8 cellular contexts compared by ENCODE assay signal in genomic region chr12:89350260-89350659, GRCh38. TPM values are rescaled to one million over a fixed set of nuclear protein-coding genes. Genes with fewer than 3 reads are reported as not detected.
DNase-seq lines count a peak whose midpoint lies in the region; ATAC-seq and TF ChIP-seq lines count a peak whose summit lies in the region.

No MANE protein-coding gene starts in this region.

- H3K9me3 Mint-ChIP-seq in HFFc6: peaks cover 11% of the 10 kb centered on the region
- H3K9me3 Mint-ChIP-seq in activated CD4-positive, alpha-beta memory T cell treated with anti-CD3 and anti-CD28 coated beads for 36 hours: no peaks in the 10 kb centered on the region

- intact Hi-C loops in activated CD4-positive, alpha-beta memory T cell treated with anti-CD3 and anti-CD28 coated beads for 36 hours (cut with micrococcal nuclease): loop anchor here (5.0 to 10.0 kb wide), 3 partner anchors 595 to 1115 kb away; no protein-coding TSS in a partner anchor
- intact Hi-C loops in right cardiac atrium (cut with DNase I): loop anchor here in 2 of 4 donors (5.0 to 10.0 kb wide), 5 partner anchors 102 to 298 kb away; partner anchors contain the start of genes GALNT4 (in 1 of the 2) and POC1B (in 1 of the 2)

- H3K27ac Mint-ChIP-seq in HFFc6: peak overlapping the region; percentile 96
- peak overlapping the region; percentile 96 for H3K27ac Mint-ChIP-seq in activated CD4-positive, alpha-beta memory T cell treated with anti-CD3 and anti-CD28 coated beads for 36 hours

- H3K27me3 ChIP-seq in right cardiac atrium (ENCODE audit: control insufficient read depth, insufficient read depth) (no peaks in the 10 kb centered on the region), skeletal muscle satellite cell (ENCODE audit: control insufficient read depth, insufficient read depth, low read length) (no peaks in the 10 kb centered on the region)

- H3K4me1 Mint-ChIP-seq in HFFc6 (ENCODE audit: low read depth): peaks cover 70% of the 10 kb centered on the region
- H3K4me1 Mint-ChIP-seq in activated CD4-positive, alpha-beta memory T cell treated with anti-CD3 and anti-CD28 coated beads for 36 hours (ENCODE audit: low read depth): peaks cover 58% of the 10 kb centered on the region

- peaks cover 27% of the 10 kb centered on the region for H3K27me3 Mint-ChIP-seq in HFFc6 (ENCODE audit: insufficient read depth)
- peaks cover 2% of the 10 kb centered on the region for H3K27me3 Mint-ChIP-seq in activated CD4-positive, alpha-beta memory T cell treated with anti-CD3 and anti-CD28 coated beads for 36 hours

- H3K36me3 Mint-ChIP-seq in HFFc6 (ENCODE audit: low read depth): peaks cover 50% of the 10 kb centered on the region
- H3K36me3 Mint-ChIP-seq in activated CD4-positive, alpha-beta memory T cell treated with anti-CD3 and anti-CD28 coated beads for 36 hours: peaks cover 46% of the 10 kb centered on the region

- DNase-seq in HFFc6 (no peak), right cardiac atrium (no peak), DMS153 (lab: John Stamatoyannopoulos, UW) (no peak), NOMO-1 (lab: John Stamatoyannopoulos, UW; ENCODE audit: unreplicated experiment in 2 of 2) (no peak)
- no peak for DNase-seq in activated CD4-positive, alpha-beta memory T cell treated with anti-CD3 and anti-CD28 coated beads for 36 hours

- H3K4me3 ChIP-seq in right cardiac atrium (ENCODE audit: low read length): peak overlapping the region; percentile 60
- peak overlapping the region; percentile 96 for H3K4me3 ChIP-seq in skeletal muscle satellite cell (ENCODE audit: low read length)

- WGBS in right cardiac atrium: 29% methylated on average over 8 of the region's 8 CpGs

- CTCF ChIA-PET in activated CD4-positive, alpha-beta memory T cell treated with anti-CD3 and anti-CD28 coated beads for 36 hours (lab: Charles Lee): interaction anchor here (2.6 to 3.1 kb wide), 2 partner anchors 105 to 311 kb away, joined by 15 read pairs; no protein-coding TSS in a partner anchor

- peak overlapping the region; percentile 80 for H3K4me2 ChIP-seq in skeletal muscle satellite cell (ENCODE audit: low read length)

- no peaks in the 10 kb centered on the region for H3K4me1 ChIP-seq in right cardiac atrium (ENCODE audit: control insufficient read depth, insufficient read depth, low read length)
- peaks cover 50% of the 10 kb centered on the region for H3K4me1 ChIP-seq in skeletal muscle satellite cell (ENCODE audit: control insufficient read depth, insufficient read depth, low read length)

- H3K9me3 ChIP-seq in right cardiac atrium (ENCODE audit: control insufficient read depth, low read length) (no peaks in the 10 kb centered on the region), skeletal muscle satellite cell (replicated peaks; ENCODE audit: low read length) (no peaks in the 10 kb centered on the region)

- H3K36me3 ChIP-seq in skeletal muscle satellite cell (ENCODE audit: insufficient read depth, low read length): peaks cover 34% of the 10 kb centered on the region

- H3K4me3 Mint-ChIP-seq in HFFc6: peak overlapping the region; percentile 96
- H3K4me3 Mint-ChIP-seq in activated CD4-positive, alpha-beta memory T cell treated with anti-CD3 and anti-CD28 coated beads for 36 hours: peak overlapping the region; percentile 92

- POLR2A ChIA-PET in activated CD4-positive, alpha-beta memory T cell treated with anti-CD3 and anti-CD28 coated beads for 36 hours (lab: Charles Lee): interaction anchor here (1.2 to 5.4 kb wide), 5 partner anchors 105 to 311 kb away, joined by 4 to 59 read pairs (median 13); no protein-coding TSS in a partner anchor

- no peak for TF ChIP-seq CTCF in HFFc6 (IDR thresholded peaks at IDR 0.05)

- peak overlapping the region; percentile 96 for H3K9ac ChIP-seq in skeletal muscle satellite cell (ENCODE audit: low read depth, low read length)

- peak overlapping the region; percentile 80 for H3K27ac ChIP-seq in right cardiac atrium (ENCODE audit: low read length)

- ATAC-seq in right cardiac atrium: no peak
- no peak for ATAC-seq in HG03139 (IDR thresholded peaks at IDR 0.05; ENCODE audit: unreplicated experiment)
- ATAC-seq in HG03432 (IDR thresholded peaks at IDR 0.05; ENCODE audit: unreplicated experiment): no peak

RNA-seq across cellular contexts. Expression of gene DUSP6, which starts 2.0 kb away (rescaled TPM):
- 10 to 100 TPM; 42.2 to 77.8 (median 46.2) TPM for total RNA-seq in HFFc6 (2021; fragmentation: NEBNext Ultra II Directional; extraction: Animal tissue kit (Norgen Biotek cat#: 25700))
- total RNA-seq in activated CD4-positive, alpha-beta memory T cell treated with anti-CD3 and anti-CD28 coated beads for 36 hours: 10 to 100 TPM; 86.7 to 87.9 TPM
- 10 to 100 TPM; 18.6 to 27.8 (median 24.1) TPM for total RNA-seq in right cardiac atrium
- 18.5 TPM for polyA plus RNA-seq in right cardiac atrium
- total RNA-seq in skeletal muscle satellite cell (2012; rRNA removed): 161 and 205 TPM in 2 replicates
